Comparison of ENCODE assay signal across 8 cellular contexts in genomic region chr11:63536669-63537292, GRCh38. TPM values are rescaled to one million over a fixed set of nuclear protein-coding genes. Genes with fewer than 3 reads are reported as not detected.
A peak's percentile ranks its signal among the peaks of the same experiment; 100 is the strongest.
DNase-seq lines count a peak whose midpoint lies in the region; ATAC-seq and TF ChIP-seq lines count a peak whose summit lies in the region.

Gene PLAAT4 (plus strand): TSS chr11:63536808. CDS start chr11:63536869, 61 bp downstream.

- TF ChIP-seq POLR2A in body of pancreas (IDR thresholded peaks at IDR 0.05) = no peak

- H3K36me3 Mint-ChIP-seq in immature natural killer cell = peaks cover 8 to 10% (median 9%) of the 10 kb centered on the region in 3 donors

- H3K9ac ChIP-seq in OCI-LY1 (ENCODE audit: low read length) (no peak within 1 kb of the TSS; the same call in 1 of the 2 replicates), skeletal muscle satellite cell (ENCODE audit: low read depth, low read length) (peak within 1 kb of the TSS; percentile 6)

- H3K9me3 Mint-ChIP-seq in immature natural killer cell = no peaks in the 10 kb centered on the region

- H3K36me3 ChIP-seq in OCI-LY1 (ENCODE audit: insufficient read depth, low read length) (no peaks in the 10 kb centered on the region), body of pancreas (replicated peaks in 1 of 2; ENCODE audit: insufficient read depth in 1 of 2, low read depth in 2 of 2) (no peaks in the 10 kb centered on the region), skeletal muscle satellite cell (ENCODE audit: insufficient read depth, low read length) (no peaks in the 10 kb centered on the region)

- peak; percentile 7 to 25 for DNase-seq in stimulated activated CD4-positive, alpha-beta T cell treated with anti-CD3 and anti-CD28 coated beads, Interleukin-1b, Interleukin-23, amount 100 ng/mL, for 4 hours (ENCODE audit: low read depth in 2 of 2)
- no peak for DNase-seq in stimulated activated CD4-positive, alpha-beta T cell treated with anti-CD3 and anti-CD28 coated beads, Interleukin-12 subunit alpha, Interleukin-12 subunit beta, amount 100 ng/mL, for 4 hours
- peak; percentile 18 to 50 (median 40) for DNase-seq in body of pancreas
- DNase-seq in immature natural killer cell = peak; percentile 66 to 72 (median 71)
- no peak for DNase-seq in NCI-H524 treated with DMSO at 0.1 percent for 48 hours (lab: John Stamatoyannopoulos, UW)

- intact Hi-C loops in body of pancreas (cut with DNase I) = no loop called here

- peak within 1 kb of the TSS; percentile 46 for H3K4me2 ChIP-seq in OCI-LY1 (ENCODE audit: low read length)
- peak within 1 kb of the TSS; percentile 81 for H3K4me2 ChIP-seq in skeletal muscle satellite cell (ENCODE audit: low read length)

- H3K27me3 ChIP-seq in OCI-LY1 (ENCODE audit: insufficient read depth, low read length) (no peaks in the 10 kb centered on the region), body of pancreas (no peaks in the 10 kb centered on the region), skeletal muscle satellite cell (ENCODE audit: control insufficient read depth, insufficient read depth, low read length) (peaks cover 11% of the 10 kb centered on the region)

- WGBS in body of pancreas, 2 donors = 21 to 28% methylated on average over 10 of the region's 10 CpGs

- peaks cover 11% of the 10 kb centered on the region for H3K4me1 ChIP-seq in OCI-LY1 (ENCODE audit: insufficient read depth, low read length, severe bottlenecking)
- H3K4me1 ChIP-seq in body of pancreas = peaks cover 25% of the 10 kb centered on the region
- H3K4me1 ChIP-seq in skeletal muscle satellite cell (ENCODE audit: control insufficient read depth, insufficient read depth, low read length) = peaks cover 21% of the 10 kb centered on the region

- no peaks in the 10 kb centered on the region for H3K79me2 ChIP-seq in OCI-LY1 (ENCODE audit: insufficient read depth, low read length)

- H3K4me3 ChIP-seq in OCI-LY1 (ENCODE audit: low read depth, low read length, poor library complexity, severe bottlenecking) (peak within 1 kb of the TSS; percentile 21), body of pancreas (peak within 1 kb of the TSS; percentile 0 to 4), skeletal muscle satellite cell (ENCODE audit: low read length) (peak within 1 kb of the TSS; percentile 60)

- no peaks in the 10 kb centered on the region for H3F3A ChIP-seq in OCI-LY1 (ENCODE audit: insufficient read depth, low read length)

- peaks cover 91 to 100% of the 10 kb centered on the region in 2 donors for H3K4me1 Mint-ChIP-seq in immature natural killer cell

- H3K27ac ChIP-seq in OCI-LY1 (ENCODE audit: low read depth, low read length, poor library complexity, severe bottlenecking) (no peak within 1 kb of the TSS), body of pancreas (peak within 1 kb of the TSS; percentile 18 to 84 (median 70))

- no peaks in the 10 kb centered on the region for H3K9me2 ChIP-seq in OCI-LY1 (ENCODE audit: low read depth, low read length)

- peak within 1 kb of the TSS; percentile 95 to 98 (median 98) for H3K27ac Mint-ChIP-seq in immature natural killer cell

- peak within 1 kb of the TSS; percentile 23 for H2AFZ ChIP-seq in OCI-LY1 (ENCODE audit: low read length)

- H3K4me3 Mint-ChIP-seq in immature natural killer cell = peak within 1 kb of the TSS; percentile 96 to 99 (median 98)

- H4K20me1 ChIP-seq in OCI-LY1 (ENCODE audit: insufficient read depth, low read length) = no peaks in the 10 kb centered on the region

- no peaks in the 10 kb centered on the region for H3K9me3 ChIP-seq in OCI-LY1 (ENCODE audit: low read length)
- H3K9me3 ChIP-seq in body of pancreas = no peaks in the 10 kb centered on the region
- H3K9me3 ChIP-seq in skeletal muscle satellite cell (replicated peaks; ENCODE audit: low read length) = no peaks in the 10 kb centered on the region

- TF ChIP-seq CTCF in OCI-LY1 (IDR thresholded peaks at IDR 0.05; ENCODE audit: low read length) = no peak
- TF ChIP-seq CTCF in body of pancreas (IDR thresholded peaks at IDR 0.05) = no peak

- ATAC-seq in body of pancreas = peak; percentile 51
- no peak for ATAC-seq in GM19324 (IDR thresholded peaks at IDR 0.05; ENCODE audit: low FRiP score, unreplicated experiment)

- H3K27me3 Mint-ChIP-seq in immature natural killer cell (ENCODE audit: low read depth in 3 of 3) = peaks cover 0 to 6% (median 5%) of the 10 kb centered on the region in 3 donors

RNA-seq across cellular contexts. Expression of gene PLAAT4, which starts in this region (rescaled TPM):
- total RNA-seq in body of pancreas = 10 to 100 TPM in 1 of 2 donors, 1 to 10 TPM in 1; 4.0 to 14.5 TPM
- 100 to 1,000 TPM; 886 to 933 (median 906) TPM for polyA plus RNA-seq in immature natural killer cell
- total RNA-seq in skeletal muscle satellite cell (2012; rRNA removed) = 1.3 and 4.8 TPM in 2 replicates

Comparison
In these comparisons a context has a peak if more than half of its experiments do, and no peak if none do; other contexts are left out.
1. DNase-seq: peak in stimulated activated CD4-positive, alpha-beta T cell treated with anti-CD3 and anti-CD28 coated beads, Interleukin-1b, Interleukin-23, amount 100 ng/mL, for 4 hours (2 of 2), body of pancreas (4 of 4) and immature natural killer cell (3 of 3); none in stimulated activated CD4-positive, alpha-beta T cell treated with anti-CD3 and anti-CD28 coated beads, Interleukin-12 subunit alpha, Interleukin-12 subunit beta, amount 100 ng/mL, for 4 hours (single experiment) and NCI-H524 treated with DMSO at 0.1 percent for 48 hours (single experiment).
2. H3K4me3 ChIP-seq: peak in every context shown above with its lines; median percentile 60 in skeletal muscle satellite cell; 21 in OCI-LY1; 2 in body of pancreas.